ENCODE assay signal across 8 cellular contexts in the genomic region with DNA sequence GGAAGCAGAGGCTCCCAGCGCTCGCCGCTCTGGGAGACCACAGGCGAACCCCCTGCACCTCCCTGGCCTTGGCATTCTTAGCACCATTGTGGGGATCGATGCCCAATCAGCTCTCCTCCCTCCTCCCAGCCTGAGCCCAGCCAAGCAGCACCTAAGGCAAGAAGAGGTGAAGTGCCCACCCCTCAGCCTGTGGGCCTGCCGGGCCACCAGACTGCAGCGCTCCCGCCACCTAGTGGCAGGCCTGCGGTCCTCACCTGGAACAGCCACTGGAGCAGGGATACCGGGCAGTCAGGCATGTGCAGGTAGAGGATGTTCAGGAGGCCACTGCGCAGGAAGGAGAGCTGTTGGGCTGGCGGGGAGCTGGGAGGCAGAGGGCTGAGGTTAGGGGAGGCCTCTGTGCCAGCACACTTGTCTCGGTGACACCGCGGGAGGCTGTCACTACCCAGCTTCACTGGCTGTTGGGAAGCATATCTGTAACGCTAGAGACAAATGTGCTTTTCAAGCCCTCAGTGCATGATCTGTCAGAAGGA. TPM values are rescaled to one million over a fixed set of nuclear protein-coding genes. Genes with fewer than 3 reads are reported as not detected.
A peak's percentile ranks its signal among the peaks of the same experiment; 100 is the strongest.
DNase-seq lines count a peak whose midpoint lies in the region; ATAC-seq, FAIRE-seq and TF ChIP-seq lines count a peak whose summit lies in the region.

No MANE protein-coding gene starts in this region.

- CTCF ChIA-PET in activated CD4-positive, alpha-beta T cell treated with anti-CD3 and anti-CD28 coated beads, Interleukin-2, amount 10 ng/mL, durations not matched to agents 7 days and 5 days (lab: Charles Lee), result interaction anchor here (0.6 to 2.6 kb wide), 15 partner anchors 8 to 479 kb away, joined by 3 to 26 read pairs (median 4); a partner anchor contains a TSS
- CTCF ChIA-PET in HepG2 (lab: Yijun Ruan, JAX; ENCODE audit: low intra/inter-chr PET ratio, low total read pairs), result interaction anchor here (1.3 to 2.0 kb wide), 3 partner anchors 10 to 161 kb away, joined by 3 to 29 read pairs (median 4); a partner anchor contains a TSS

- H3K9me3 Mint-ChIP-seq in activated CD4-positive, alpha-beta T cell treated with anti-CD3 and anti-CD28 coated beads, Interleukin-2, amount 10 ng/mL, durations not matched to agents 7 days and 5 days, result no peaks in the 10 kb centered on the region

- POLR2A ChIA-PET in activated CD4-positive, alpha-beta T cell treated with anti-CD3 and anti-CD28 coated beads, Interleukin-2, amount 10 ng/mL, durations not matched to agents 7 days and 5 days (lab: Charles Lee), result no interaction called here
- POLR2A ChIA-PET in HepG2 (lab: Yijun Ruan, JAX), result interaction anchor here (1.7 to 3.8 kb wide), 4 partner anchors 83 to 401 kb away, joined by 4 to 19 read pairs (median 6); a partner anchor contains a TSS

- ATAC-seq in HG02588 (IDR thresholded peaks at IDR 0.05; ENCODE audit: unreplicated experiment) (peak; percentile 58), HepG2 (peak; percentile 96), HG03354 (IDR thresholded peaks at IDR 0.05; ENCODE audit: poor library complexity, severe bottlenecking, unreplicated experiment) (no peak)

- H4K20me1 ChIP-seq in HepG2 (ENCODE audit: insufficient read depth, low read length), result no peaks in the 10 kb centered on the region

- H3K36me3 ChIP-seq in HepG2 (replicated peaks in 1 of 2; ENCODE audit: control insufficient read depth in 1 of 2, insufficient read depth in 2 of 2, low read length in 2 of 2), result no peaks in the 10 kb centered on the region

- FAIRE-seq in HepG2 (lab: Jason Lieb, UNC), result peak; percentile 73

- no peak for TF ChIP-seq EP300 in HepG2 (IDR thresholded peaks at IDR 0.05; ENCODE audit: low read depth in 2 of 2, low read length in 2 of 2)
- no peak for TF ChIP-seq EP300 in HepG2 (CRISPR knock-in tag; IDR thresholded peaks at IDR 0.05; ENCODE audit: borderline replicate concordance)

- peak overlapping the region in 1 of 3 experiments; percentile 8; a peak in 1 of 6 replicates for H3K4me3 ChIP-seq in HepG2 (replicated peaks in 1 of 3; ENCODE audit: insufficient read depth in 1 of 3, low read depth in 2 of 3, low read length in 3 of 3)

- H3K9me3 ChIP-seq in HepG2 (ENCODE audit: low read length), result no peaks in the 10 kb centered on the region

- no peak overlapping the region for H2AFZ ChIP-seq in HepG2 (ENCODE audit: low read length)

- DNase-seq in COLO829 (ENCODE audit: low spot score) (peak; percentile 45), NCI-H446 treated with DMSO at 0.1 percent for 48 hours (lab: John Stamatoyannopoulos, UW) (peak; percentile 11), HepG2 (ENCODE audit: low spot score) (peak; percentile 64)
- DNase-seq in activated CD4-positive, alpha-beta T cell treated with anti-CD3 and anti-CD28 coated beads, Interleukin-2, amount 10 ng/mL, durations not matched to agents 7 days and 5 days, result peak; percentile 84
- peak; percentile 60 to 68 (median 65) for DNase-seq in stimulated activated CD4-positive, alpha-beta T cell treated with anti-CD3 and anti-CD28 coated beads, TNF-alpha, amount 100 ng/mL, for 1 hour (ENCODE audit: low read depth in 3 of 3, low spot score in 1 of 3)

- peak; percentile 95 for TF ChIP-seq RAD21 in HepG2 (CRISPR knock-in tag; IDR thresholded peaks at IDR 0.05)

- BruUV-seq in HepG2 (replicated peaks; lab: Mats Ljungman, UMichigan), result no TSS peak

- in situ Hi-C loops in HepG2 (cut with HindIII; ENCODE audit: extremely low pct_ligation_motif_present, low pct_unique_long_range_greater_than_20kb), result loop anchor here (5.0 kb wide), 1 partner anchor 94 kb away; a partner anchor contains a TSS

- H3K27me3 Mint-ChIP-seq in activated CD4-positive, alpha-beta T cell treated with anti-CD3 and anti-CD28 coated beads, Interleukin-2, amount 10 ng/mL, durations not matched to agents 7 days and 5 days, result no peaks in the 10 kb centered on the region

- no peak overlapping the region for H3K4me3 Mint-ChIP-seq in activated CD4-positive, alpha-beta T cell treated with anti-CD3 and anti-CD28 coated beads, Interleukin-2, amount 10 ng/mL, durations not matched to agents 7 days and 5 days

- H3K27ac ChIP-seq in cingulate gyrus (ENCODE audit: low read depth, low read length) (peak overlapping the region; percentile 97), HepG2 (ENCODE audit: extremely low read length, insufficient read depth, low read length) (no peak overlapping the region)

- H3K27me3 ChIP-seq in HepG2 (ENCODE audit: control insufficient read depth in 1 of 2, insufficient read depth in 2 of 2, low read length in 2 of 2), result peaks cover 13 to 78% of the 10 kb centered on the region in 2 experiments; a peak in 4 of 5 replicates

- no peak overlapping the region for H3K9ac ChIP-seq in HepG2 (ENCODE audit: insufficient read depth, low read depth, low read length)

- peak overlapping the region; percentile 32 for H3K27ac Mint-ChIP-seq in activated CD4-positive, alpha-beta T cell treated with anti-CD3 and anti-CD28 coated beads, Interleukin-2, amount 10 ng/mL, durations not matched to agents 7 days and 5 days

- H3K4me2 ChIP-seq in HepG2 (ENCODE audit: low read depth, low read length), result peak overlapping the region; percentile 39

- H3K36me3 Mint-ChIP-seq in activated CD4-positive, alpha-beta T cell treated with anti-CD3 and anti-CD28 coated beads, Interleukin-2, amount 10 ng/mL, durations not matched to agents 7 days and 5 days (ENCODE audit: low read depth), result no peaks in the 10 kb centered on the region

- peaks cover 38% of the 10 kb centered on the region for H3K4me1 Mint-ChIP-seq in activated CD4-positive, alpha-beta T cell treated with anti-CD3 and anti-CD28 coated beads, Interleukin-2, amount 10 ng/mL, durations not matched to agents 7 days and 5 days

- WGBS in HepG2 (ENCODE audit: low lambda C conversion rate), result 28% methylated on average over 6 of the region's 16 CpGs

- no peak for TF ChIP-seq POLR2A in HepG2 (IDR thresholded peaks at IDR 0.05; ENCODE audit: insufficient read depth in 1 of 2, low read depth in 2 of 2, low read length in 2 of 2)

- no peaks in the 10 kb centered on the region for H3K79me2 ChIP-seq in HepG2 (ENCODE audit: insufficient read depth, low read length)

- peaks cover 30% of the 10 kb centered on the region for H3K4me1 ChIP-seq in HepG2 (ENCODE audit: insufficient read depth, low read length)

- intact Hi-C loops in HepG2 (cut with micrococcal nuclease; ENCODE audit: unreplicated experiment), result loop anchor here (1.0 to 5.0 kb wide), 2 partner anchors 93 to 349 kb away; a partner anchor contains a TSS

- TF ChIP-seq CTCF in HepG2 (CRISPR knock-in tag; IDR thresholded peaks at IDR 0.05), result peak; percentile 100

TF ChIP-seq in HepG2, 621 proteins besides CTCF, POLR2A, EP300 and RAD21 (continues in another document):
- TF ChIP-seq ARNTL (CRISPR knock-in tag; IDR thresholded peaks at IDR 0.05) (peak; percentile 65; the same call in 1 of the 2 replicates), FOXP1 (IDR thresholded peaks at IDR 0.05) (no peak), FOXP1 (CRISPR knock-in tag; IDR thresholded peaks at IDR 0.05) (no peak), KLF16 (CRISPR knock-in tag; IDR thresholded peaks at IDR 0.05) (peak in 1 of 2 experiments; percentile 71; a peak in 1 of 4 replicates), RXRB (CRISPR knock-in tag; IDR thresholded peaks at IDR 0.05; ENCODE audit: borderline replicate concordance) (peak; percentile 56; the same call in 1 of the 2 replicates), ZNF431 (CRISPR knock-in tag; IDR thresholded peaks at IDR 0.05; ENCODE audit: borderline replicate concordance, low read depth) (no peak)
- TF ChIP-seq, protein P1, sequence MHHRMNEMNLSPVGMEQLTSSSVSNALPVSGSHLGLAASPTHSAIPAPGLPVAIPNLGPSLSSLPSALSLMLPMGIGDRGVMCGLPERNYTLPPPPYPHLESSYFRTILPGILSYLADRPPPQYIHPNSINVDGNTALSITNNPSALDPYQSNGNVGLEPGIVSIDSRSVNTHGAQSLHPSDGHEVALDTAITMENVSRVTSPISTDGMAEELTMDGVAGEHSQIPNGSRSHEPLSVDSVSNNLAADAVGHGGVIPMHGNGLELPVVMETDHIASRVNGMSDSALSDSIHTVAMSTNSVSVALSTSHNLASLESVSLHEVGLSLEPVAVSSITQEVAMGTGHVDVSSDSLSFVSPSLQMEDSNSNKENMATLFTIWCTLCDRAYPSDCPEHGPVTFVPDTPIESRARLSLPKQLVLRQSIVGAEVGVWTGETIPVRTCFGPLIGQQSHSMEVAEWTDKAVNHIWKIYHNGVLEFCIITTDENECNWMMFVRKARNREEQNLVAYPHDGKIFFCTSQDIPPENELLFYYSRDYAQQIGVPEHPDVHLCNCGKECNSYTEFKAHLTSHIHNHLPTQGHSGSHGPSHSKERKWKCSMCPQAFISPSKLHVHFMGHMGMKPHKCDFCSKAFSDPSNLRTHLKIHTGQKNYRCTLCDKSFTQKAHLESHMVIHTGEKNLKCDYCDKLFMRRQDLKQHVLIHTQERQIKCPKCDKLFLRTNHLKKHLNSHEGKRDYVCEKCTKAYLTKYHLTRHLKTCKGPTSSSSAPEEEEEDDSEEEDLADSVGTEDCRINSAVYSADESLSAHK (CRISPR knock-in tag; IDR thresholded peaks at IDR 0.05; ENCODE audit: borderline replicate concordance), result no peak

RNA-seq across cellular contexts. Expression of a gene that starts 35.2 kb away (rescaled TPM):
- under 1 TPM; 0.47 to 0.79 TPM for total RNA-seq in activated CD4-positive, alpha-beta T cell treated with anti-CD3 and anti-CD28 coated beads, Interleukin-2, amount 10 ng/mL, durations not matched to agents 7 days and 5 days
- not detected in 2 replicates for total RNA-seq in HepG2 (2016; rRNA removed; fragmentation: Illumina TruSeq; extraction: Trizol)
- not detected in 2 replicates for total RNA-seq in HepG2 (2016; cell fraction: cytosol; rRNA removed; fragmentation: Illumina TruSeq; extraction: Trizol; ENCODE audit: low read depth)
- not detected in 2 replicates for total RNA-seq in HepG2 (2016; cell fraction: insoluble cytoplasmic fraction; rRNA removed; fragmentation: Illumina TruSeq; extraction: Trizol)
- total RNA-seq in HepG2 (2016; cell fraction: membrane; rRNA removed; fragmentation: Illumina TruSeq; extraction: Trizol), result not detected in 2 replicates
- total RNA-seq in HepG2 (2016; cell fraction: nucleus; rRNA removed; fragmentation: Illumina TruSeq; extraction: Trizol), result not detected in 2 replicates
- polyA plus RNA-seq in HepG2 (2011; rRNA removed), result not detected in 2 replicates
- not detected in 2 replicates for polyA plus RNA-seq in HepG2 (2011; cell fraction: cytosol; rRNA removed)
- polyA plus RNA-seq in HepG2 (2011; cell fraction: nucleus; rRNA removed), result not detected in 2 replicates
- polyA plus RNA-seq in HepG2 (2012), result not detected in 2 replicates
- polyA plus RNA-seq in HepG2 (2016; cell fraction: cytosol; fragmentation: Illumina TruSeq; extraction: Trizol; ENCODE audit: low read depth), result not detected in 2 replicates
- polyA plus RNA-seq in HepG2 (2016; cell fraction: insoluble cytoplasmic fraction; fragmentation: Illumina TruSeq; extraction: Trizol; ENCODE audit: low read depth), result not detected in 2 replicates
- polyA plus RNA-seq in HepG2 (2016; cell fraction: membrane; fragmentation: Illumina TruSeq; extraction: Trizol; ENCODE audit: low read depth), result not detected in 2 replicates
- not detected in 2 replicates for polyA plus RNA-seq in HepG2 (2016; cell fraction: nucleus; fragmentation: Illumina TruSeq; extraction: Trizol; ENCODE audit: insufficient read depth, low read depth)
- 1.4 and 2.4 TPM in 2 replicates for polyA minus RNA-seq in HepG2 (2011; rRNA and poly(A)+ RNA removed; ENCODE audit: low replicate concordance)
- not detected in 2 replicates for polyA minus RNA-seq in HepG2 (2011; cell fraction: cytosol; rRNA and poly(A)+ RNA removed)
- polyA minus RNA-seq in HepG2 (2011; cell fraction: nucleus; rRNA and poly(A)+ RNA removed), result not detected in 2 replicates

Comparison
In these comparisons a context has a peak if more than half of its experiments do, and no peak if none do; other contexts are left out.
1. DNase-seq: peak in every context shown above with its lines; median percentile 84 in activated CD4-positive, alpha-beta T cell treated with anti-CD3 and anti-CD28 coated beads, Interleukin-2, amount 10 ng/mL, durations not matched to agents 7 days and 5 days; 65 in stimulated activated CD4-positive, alpha-beta T cell treated with anti-CD3 and anti-CD28 coated beads, TNF-alpha, amount 100 ng/mL, for 1 hour; 64 in HepG2; 45 in COLO829; 11 in NCI-H446 treated with DMSO at 0.1 percent for 48 hours.